ENCODE assay signal across 8 cellular contexts in genomic region chr15:44427756-44428724, GRCh38. TPM values are rescaled to one million over a fixed set of nuclear protein-coding genes. Genes with fewer than 3 reads are reported as not detected.
DNase-seq lines count a peak whose midpoint lies in the region; ATAC-seq and TF ChIP-seq lines count a peak whose summit lies in the region.

No MANE protein-coding gene starts in this region.

- no peak overlapping the region for H2BK15ac ChIP-seq in mesendoderm (replicated peaks; ENCODE audit: low read depth)

- peak overlapping the region; percentile 91 for H3K4me3 ChIP-seq in CD8-positive, alpha-beta memory T cell (ENCODE audit: low read length)
- H3K4me3 ChIP-seq in dorsolateral prefrontal cortex (peak overlapping the region; percentile 58 to 100 (median 92)), mesendoderm (ENCODE audit: low read length) (peak overlapping the region; percentile 92), uterus (peak overlapping the region; percentile 75 to 83)

- H3K4me2 ChIP-seq in mesendoderm (ENCODE audit: low read length): peak overlapping the region; percentile 66

- peaks cover 0 to 36% (median 4%) of the 10 kb centered on the region in 3 donors for H3K36me3 Mint-ChIP-seq in CD8-positive, alpha-beta memory T cell

- POLR2A ChIA-PET in CD8-positive, alpha-beta memory T cell (lab: Charles Lee): interaction anchor here (0.5 to 2.6 kb wide), 6 partner anchors 15 to 145 kb away, joined by 3 to 26 read pairs (median 5); partner anchors contain the start of genes EIF3J and GOLM2

- H4K8ac ChIP-seq in mesendoderm (ENCODE audit: low read depth, low read length): no peak overlapping the region

- H2BK5ac ChIP-seq in mesendoderm (ENCODE audit: low read length): peak overlapping the region; percentile 80

- DNase-seq in CD8-positive, alpha-beta memory T cell: peak in 1 of 5 donors; percentile 13
- DNase-seq in dorsolateral prefrontal cortex (no peak), mesendoderm (peak; percentile 65), uterus (no peak), hepatic stellate cell (ENCODE audit: low spot score) (no peak)

- no peak overlapping the region for H2BK120ac ChIP-seq in mesendoderm (ENCODE audit: low read depth, low read length)

- peaks cover 0 to 5% (median 0%) of the 10 kb centered on the region in 5 donors for H3K9me3 Mint-ChIP-seq in CD8-positive, alpha-beta memory T cell

- H3K9ac ChIP-seq in mesendoderm (ENCODE audit: low read length): peak overlapping the region; percentile 98

- H3K4me3 Mint-ChIP-seq in CD8-positive, alpha-beta memory T cell: peak overlapping the region; percentile 96 to 100 (median 98)

- peaks cover 51% of the 10 kb centered on the region for H3K79me2 ChIP-seq in mesendoderm (ENCODE audit: control insufficient read depth, insufficient read depth, low read length)

- peak overlapping the region; percentile 47 for H3K18ac ChIP-seq in mesendoderm (ENCODE audit: low read length)

- H3K4me1 Mint-ChIP-seq in CD8-positive, alpha-beta memory T cell: peaks cover 46 to 72% (median 60%) of the 10 kb centered on the region in 3 donors

- CTCF ChIA-PET in CD8-positive, alpha-beta memory T cell (lab: Charles Lee): interaction anchor here (1.0 to 2.0 kb wide), 7 partner anchors 8 to 140 kb away, joined by 3 to 9 read pairs (median 4); partner anchors contain the start of gene EIF3J

- H3K4me1 ChIP-seq in CD8-positive, alpha-beta memory T cell (ENCODE audit: insufficient read depth, low read length): peaks cover 24% of the 10 kb centered on the region
- H3K4me1 ChIP-seq in mesendoderm (ENCODE audit: control insufficient read depth, low read depth, low read length) (no peaks in the 10 kb centered on the region), uterus (peaks cover 0 to 17% of the 10 kb centered on the region in 2 donors)

- H3K27me3 Mint-ChIP-seq in CD8-positive, alpha-beta memory T cell: peaks cover 0 to 9% of the 10 kb centered on the region in 2 donors

- peak overlapping the region; percentile 97 to 100 (median 99) for H3K27ac Mint-ChIP-seq in CD8-positive, alpha-beta memory T cell

- H3K27ac ChIP-seq in CD8-positive, alpha-beta memory T cell (ENCODE audit: low read depth, low read length): peak overlapping the region; percentile 95
- H3K27ac ChIP-seq in dorsolateral prefrontal cortex (peak overlapping the region; percentile 92 to 100 (median 98)), mesendoderm (ENCODE audit: low read depth, low read length) (peak overlapping the region; percentile 99), uterus (peak overlapping the region; percentile 96 to 98)

- H3K4ac ChIP-seq in mesendoderm (ENCODE audit: low read depth, low read length): peak overlapping the region; percentile 1

- no peaks in the 10 kb centered on the region for H3K9me3 ChIP-seq in CD8-positive, alpha-beta memory T cell (ENCODE audit: low read length)
- H3K9me3 ChIP-seq in uterus: no peaks in the 10 kb centered on the region

- H2AK5ac ChIP-seq in mesendoderm (ENCODE audit: low read length): no peak overlapping the region

- peak overlapping the region; percentile 70 for H3K23ac ChIP-seq in mesendoderm (ENCODE audit: low read length)

- no peaks in the 10 kb centered on the region for H3K27me3 ChIP-seq in CD8-positive, alpha-beta memory T cell (ENCODE audit: insufficient read depth, low read length, poor library complexity, severe bottlenecking)
- H3K27me3 ChIP-seq in dorsolateral prefrontal cortex (no peaks in the 10 kb centered on the region), mesendoderm (ENCODE audit: insufficient read depth, low read length, poor library complexity) (no peaks in the 10 kb centered on the region), uterus (no peaks in the 10 kb centered on the region)

- no peaks in the 10 kb centered on the region for H3K79me1 ChIP-seq in mesendoderm (ENCODE audit: low read length)

- peak; percentile 8 for ATAC-seq in GM19043 (IDR thresholded peaks at IDR 0.05; ENCODE audit: low read depth, unreplicated experiment)
- ATAC-seq in HG03442 (IDR thresholded peaks at IDR 0.05; ENCODE audit: unreplicated experiment): peak; percentile 25

- WGBS in mesendoderm (ENCODE audit: extremely low coverage, insufficient coverage, low lambda C conversion rate): no CpG with 5 or more reads among the region's 27 CpGs

- TF ChIP-seq POLR2A in uterus (IDR thresholded peaks at IDR 0.05): no peak

- intact Hi-C loops in dorsolateral prefrontal cortex (cut with DNase I) (loop anchor here (2.0 to 10.0 kb wide), 7 partner anchors 109 to 603 kb away; partner anchors contain the start of genes GOLM2 (in 2 of the 2), EIF3J (in 1 of the 2), FRMD5 (in 1 of the 2) and MFAP1 (in 1 of the 2)), uterus (cut with DNase I; ENCODE audit: low total_unique reads) (no loop called here)

- no peaks in the 10 kb centered on the region for H3K36me3 ChIP-seq in CD8-positive, alpha-beta memory T cell (ENCODE audit: insufficient read depth, low read length)
- H3K36me3 ChIP-seq in mesendoderm (ENCODE audit: control insufficient read depth, insufficient read depth, low read length): no peaks in the 10 kb centered on the region
- H3K36me3 ChIP-seq in uterus: no peaks in the 10 kb centered on the region

- no peak overlapping the region for H4K5ac ChIP-seq in mesendoderm (ENCODE audit: low read length)

- TF ChIP-seq CTCF in dorsolateral prefrontal cortex (IDR thresholded peaks at IDR 0.05 in 54 of 56, conservative IDR thresholded peaks at IDR 0.05 in 2 of 56; ENCODE audit: low read depth in 1 of 56, partially characterized antibody in 56 of 56): peak in 3 of 56 donors; percentile 11 to 15 (median 12)
- no peak for TF ChIP-seq CTCF in uterus (IDR thresholded peaks at IDR 0.05)

- peak overlapping the region; percentile 99 for H3K56ac ChIP-seq in mesendoderm (ENCODE audit: low read length)

TF ChIP-seq in PFSK-1, 5 proteins besides CTCF, POLR2A, EP300 and RAD21:
- no peak for TF ChIP-seq POLR2AphosphoS5 (IDR thresholded peaks at IDR 0.05; ENCODE audit: low read depth, low read length)
- 0 out of 2 replicates have a peak, but pooled peaks have one; percentile 56 for TF ChIP-seq SIN3A (IDR thresholded peaks at IDR 0.05; ENCODE audit: borderline replicate concordance, insufficient read depth, low read length)
- TF ChIP-seq REST (IDR thresholded peaks at IDR 0.05; ENCODE audit: insufficient read depth in 1 of 2, low read depth in 2 of 2, low read length in 2 of 2): no peak; a peak in 1 of 4 replicates
- no peak for TF ChIP-seq TAF1 (IDR thresholded peaks at IDR 0.05; ENCODE audit: borderline replicate concordance, insufficient read depth, low read length)

RNA-seq across cellular contexts. Expression of gene CTDSPL2, which starts 0.6 kb away (rescaled TPM):
- total RNA-seq in CD8-positive, alpha-beta memory T cell: 10 to 100 TPM; 63.0 to 69.8 TPM
- 42.4 TPM for polyA plus RNA-seq in CD8-positive, alpha-beta memory T cell
- polyA plus RNA-seq in PFSK-1 (2012; ENCODE audit: insufficient read length, low read depth): 42.4 TPM
- total RNA-seq in dorsolateral prefrontal cortex: 10 to 100 TPM; 25.6 to 57.8 (median 37.3) TPM
- 52.1 TPM for polyA plus RNA-seq in mesendoderm (2013, experiment 1 of 2)
- 51.3 TPM for polyA plus RNA-seq in mesendoderm (2013, experiment 2 of 2)
- total RNA-seq in uterus: 100 to 1,000 TPM in 1 of 4 donors, 10 to 100 TPM in 3; 29.7 to 195 (median 63.9) TPM
